Comparison of ENCODE assay signal across 12 cellular contexts in the genomic region with DNA sequence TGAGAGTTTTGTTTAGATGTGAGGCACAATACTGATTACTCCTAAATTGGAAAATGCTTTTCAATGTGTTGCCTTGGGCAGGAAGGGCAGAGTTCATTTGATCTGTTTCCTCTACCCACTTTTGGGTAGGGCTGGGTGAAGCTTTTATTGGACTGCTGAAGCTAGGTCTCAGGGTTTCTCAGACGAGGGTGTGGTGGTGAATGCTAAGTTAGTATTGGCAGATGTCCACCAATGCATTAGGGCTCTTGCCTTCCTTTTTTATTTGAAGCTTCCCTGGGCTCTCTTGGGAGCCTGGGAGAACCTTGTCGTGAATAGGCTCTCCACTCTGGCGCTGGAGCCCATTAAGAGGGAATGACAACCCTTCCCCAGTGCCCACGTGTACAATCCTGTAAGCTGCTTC. TPM values are rescaled to one million over a fixed set of nuclear protein-coding genes. Genes with fewer than 3 reads are reported as not detected.
DNase-seq lines count a peak whose midpoint lies in the region; ATAC-seq and TF ChIP-seq lines count a peak whose summit lies in the region.
"Had no signal": no experiment of that assay in that cellular context is flagged by ENCODE, and none has a peak within 500 bp of the region (broad histone marks: within the 10 kb centered on the region; RNA-seq: fewer than 3 reads in every experiment).

No MANE protein-coding gene starts in this region.

- H3K36me3 Mint-ChIP-seq in activated naive CD4-positive, alpha-beta T cell treated with anti-CD3 and anti-CD28 coated beads, Interleukin-2, amount 10 ng/mL, durations not matched to agents 7 days and 5 days: peaks cover 54% of the 10 kb centered on the region
- peaks cover 79% of the 10 kb centered on the region for H3K36me3 Mint-ChIP-seq in activated T-helper 2 cell treated with anti-CD3 and anti-CD28 coated beads, Interferon-gamma antibody, Interleukin-2, Interleukin-4, amounts not matched to agents 10 μg/mL and 5 μg/mL and 100 μg/mL, durations not matched to agents 14 hours and 24 hours and 36 hours (ENCODE audit: low read depth)

- peaks cover 38% of the 10 kb centered on the region for H3K36me3 ChIP-seq in thoracic aorta

- H3K4me1 Mint-ChIP-seq in activated naive CD4-positive, alpha-beta T cell treated with anti-CD3 and anti-CD28 coated beads, Interleukin-2, amount 10 ng/mL, durations not matched to agents 7 days and 5 days: peaks cover 16% of the 10 kb centered on the region
- no peaks in the 10 kb centered on the region for H3K4me1 Mint-ChIP-seq in activated T-helper 2 cell treated with anti-CD3 and anti-CD28 coated beads, Interferon-gamma antibody, Interleukin-2, Interleukin-4, amounts not matched to agents 10 μg/mL and 5 μg/mL and 100 μg/mL, durations not matched to agents 14 hours and 24 hours and 36 hours (ENCODE audit: low read depth)

- 46% methylated on average over 4 of the region's 4 CpGs for WGBS in right cardiac atrium

- intact Hi-C loops in right cardiac atrium (cut with DNase I): loop anchor here in 1 of 4 donors (5.0 kb wide), 1 partner anchor 42 kb away; no protein-coding TSS in a partner anchor
- intact Hi-C loops in activated T-helper 2 cell treated with anti-CD3 and anti-CD28 coated beads, Interferon-gamma antibody, Interleukin-2, Interleukin-4, amounts not matched to agents 10 μg/mL and 5 μg/mL and 100 μg/mL, durations not matched to agents 14 hours and 24 hours and 36 hours (cut with micrococcal nuclease): no loop called here

- no peak overlapping the region for H3K4me3 Mint-ChIP-seq in activated naive CD4-positive, alpha-beta T cell treated with anti-CD3 and anti-CD28 coated beads, Interleukin-2, amount 10 ng/mL, durations not matched to agents 7 days and 5 days
- H3K4me3 Mint-ChIP-seq in activated T-helper 2 cell treated with anti-CD3 and anti-CD28 coated beads, Interferon-gamma antibody, Interleukin-2, Interleukin-4, amounts not matched to agents 10 μg/mL and 5 μg/mL and 100 μg/mL, durations not matched to agents 14 hours and 24 hours and 36 hours (ENCODE audit: low read depth): no peak overlapping the region

- H3K4me3 ChIP-seq in astrocyte of the spinal cord (ENCODE audit: low read depth, low read length) (no peak overlapping the region), right cardiac atrium (ENCODE audit: low read length) (no peak overlapping the region), thoracic aorta (no peak overlapping the region)
- H3K4me3 ChIP-seq: adrenal gland, HAP-1 had no signal

- no peak for DNase-seq in activated naive CD4-positive, alpha-beta T cell treated with anti-CD3 and anti-CD28 coated beads, Interleukin-2, amount 10 ng/mL, durations not matched to agents 7 days and 5 days
- no peak for DNase-seq in activated naive CD4-positive, alpha-beta T cell treated with anti-CD3 and anti-CD28 coated beads, Interleukin-2, amount 50 U/mL, for 16 hours
- DNase-seq in astrocyte of the spinal cord (ENCODE audit: low read depth, low spot score) (peak; percentile 52), right cardiac atrium (peak in 1 of 3 donors; percentile 45), thoracic aorta (ENCODE audit: low spot score) (no peak), AG08395 (ENCODE audit: low spot score) (no peak), NCI-H146 (lab: John Stamatoyannopoulos, UW) (no peak)
- DNase-seq in activated T-helper 2 cell treated with anti-CD3 and anti-CD28 coated beads, Interferon-gamma antibody, Interleukin-2, Interleukin-4, amounts not matched to agents 10 μg/mL and 5 μg/mL and 100 μg/mL, durations not matched to agents 14 hours and 24 hours and 36 hours (ENCODE audit: low spot score): no peak
- DNase-seq: adrenal gland, AML-193, NCI-H774 had no signal

- no peaks in the 10 kb centered on the region for H3K27me3 Mint-ChIP-seq in activated naive CD4-positive, alpha-beta T cell treated with anti-CD3 and anti-CD28 coated beads, Interleukin-2, amount 10 ng/mL, durations not matched to agents 7 days and 5 days
- H3K27me3 Mint-ChIP-seq in activated T-helper 2 cell treated with anti-CD3 and anti-CD28 coated beads, Interferon-gamma antibody, Interleukin-2, Interleukin-4, amounts not matched to agents 10 μg/mL and 5 μg/mL and 100 μg/mL, durations not matched to agents 14 hours and 24 hours and 36 hours (ENCODE audit: low read depth): no peaks in the 10 kb centered on the region

- H3K4me1 ChIP-seq in right cardiac atrium (ENCODE audit: control insufficient read depth, insufficient read depth, low read length) (no peaks in the 10 kb centered on the region), thoracic aorta (ENCODE audit: control insufficient read depth in 1 of 2, low read depth in 2 of 2) (peaks cover 11 to 14% of the 10 kb centered on the region in 2 donors)
- H3K4me1 ChIP-seq: adrenal gland, HAP-1 had no signal

- H3K9me3 Mint-ChIP-seq in activated naive CD4-positive, alpha-beta T cell treated with anti-CD3 and anti-CD28 coated beads, Interleukin-2, amount 10 ng/mL, durations not matched to agents 7 days and 5 days: no peaks in the 10 kb centered on the region
- H3K9me3 Mint-ChIP-seq in activated T-helper 2 cell treated with anti-CD3 and anti-CD28 coated beads, Interferon-gamma antibody, Interleukin-2, Interleukin-4, amounts not matched to agents 10 μg/mL and 5 μg/mL and 100 μg/mL, durations not matched to agents 14 hours and 24 hours and 36 hours: no peaks in the 10 kb centered on the region

- H3K27ac ChIP-seq in right cardiac atrium (ENCODE audit: low read length) (no peak overlapping the region), thoracic aorta (peak overlapping the region; percentile 43 to 51)
- H3K27ac ChIP-seq: adrenal gland had no signal

- CTCF ChIA-PET in activated naive CD4-positive, alpha-beta T cell treated with anti-CD3 and anti-CD28 coated beads, Interleukin-2, amount 10 ng/mL, durations not matched to agents 7 days and 5 days (lab: Charles Lee): no interaction called here

- ATAC-seq in right cardiac atrium (peak; percentile 85 to 95), thoracic aorta (ENCODE audit: insufficient number of reproducible peaks, low FRiP score, low read depth) (peak; percentile 22)

- H3K9me3 ChIP-seq in right cardiac atrium (ENCODE audit: control insufficient read depth, low read length) (no peaks in the 10 kb centered on the region), thoracic aorta (no peaks in the 10 kb centered on the region)
- H3K9me3 ChIP-seq: adrenal gland, HAP-1 had no signal

- in situ Hi-C loops in astrocyte of the spinal cord (cut with HindIII; ENCODE audit: low sequenced_read_pairs): no loop called here

- TF ChIP-seq CTCF in astrocyte of the spinal cord (IDR thresholded peaks at IDR 0.05; ENCODE audit: low read depth, low read length) (no peak), thoracic aorta (IDR thresholded peaks at IDR 0.05) (no peak)

- H3K27ac Mint-ChIP-seq in activated naive CD4-positive, alpha-beta T cell treated with anti-CD3 and anti-CD28 coated beads, Interleukin-2, amount 10 ng/mL, durations not matched to agents 7 days and 5 days: peak overlapping the region; percentile 79
- H3K27ac Mint-ChIP-seq in activated T-helper 2 cell treated with anti-CD3 and anti-CD28 coated beads, Interferon-gamma antibody, Interleukin-2, Interleukin-4, amounts not matched to agents 10 μg/mL and 5 μg/mL and 100 μg/mL, durations not matched to agents 14 hours and 24 hours and 36 hours: no peak overlapping the region

- H3K27me3 ChIP-seq in right cardiac atrium (ENCODE audit: control insufficient read depth, insufficient read depth): no peaks in the 10 kb centered on the region
- no peaks in the 10 kb centered on the region for H3K27me3 ChIP-seq in thoracic aorta (replicated peaks; ENCODE audit: insufficient read depth)
- H3K27me3 ChIP-seq: adrenal gland had no signal

RNA-seq across cellular contexts. Expression of a gene that starts 23.1 kb away (rescaled TPM):
- total RNA-seq in right cardiac atrium (100 to 1,000 TPM; 269 to 312 (median 282) TPM), thoracic aorta (100 to 1,000 TPM; 324 to 348 TPM)
- 154 TPM for polyA plus RNA-seq in right cardiac atrium
- total RNA-seq in activated T-helper 2 cell treated with anti-CD3 and anti-CD28 coated beads, Interferon-gamma antibody, Interleukin-2, Interleukin-4, amounts not matched to agents 10 μg/mL and 5 μg/mL and 100 μg/mL, durations not matched to agents 14 hours and 24 hours and 36 hours: 286 and 303 TPM in 2 replicates
